Comparison of ENCODE assay signal across 17 cellular contexts in the genomic region with DNA sequence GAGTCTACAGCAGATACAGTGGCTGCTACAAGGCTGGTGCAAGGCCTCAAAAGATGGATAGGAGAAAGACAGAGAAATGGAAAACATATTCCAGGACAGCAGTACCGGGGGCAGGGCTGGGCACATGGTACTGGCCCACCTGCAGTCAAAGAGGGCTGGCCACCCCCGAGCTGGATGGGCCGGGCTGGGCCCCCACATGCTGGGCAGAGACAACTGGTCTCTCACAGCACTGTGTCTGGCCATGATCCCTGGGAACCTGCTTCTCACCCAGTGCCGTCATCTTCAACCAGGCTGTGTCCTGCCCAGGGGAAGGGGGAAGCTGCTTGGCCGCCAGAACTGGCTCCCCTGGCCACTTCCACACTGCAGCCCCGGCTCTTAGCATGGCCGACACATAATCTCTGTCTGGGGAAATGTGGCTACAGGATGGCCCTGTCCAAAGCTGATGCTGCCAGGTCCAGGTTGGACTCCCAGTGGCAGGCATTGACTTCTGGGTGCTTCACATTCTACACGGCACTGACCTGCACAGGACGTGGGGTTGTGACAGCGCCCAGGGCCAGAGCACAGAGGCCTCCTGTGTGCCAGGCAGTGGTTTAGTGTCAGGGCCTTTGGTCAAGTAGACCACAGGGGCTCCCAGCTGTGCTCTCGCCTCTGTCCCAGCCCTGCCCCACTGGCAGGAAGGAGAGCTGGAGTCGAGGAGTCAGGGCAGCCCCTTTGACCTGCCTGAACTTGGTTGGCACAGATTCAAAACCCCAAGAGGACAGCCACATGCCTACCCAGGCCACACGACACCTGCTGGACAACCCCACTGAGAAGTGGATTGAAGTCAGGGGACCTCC.
"Had no signal": no experiment of that assay in that cellular context is flagged by ENCODE, and none has a peak within 500 bp of the region (broad histone marks: within the 10 kb centered on the region; RNA-seq: fewer than 3 reads in every experiment).

No MANE protein-coding gene starts in this region.

- H3K27ac ChIP-seq: heart right ventricle, neural progenitor cell, vagina had no signal

- H3K27me3 ChIP-seq: heart right ventricle, neural progenitor cell, vagina had no signal

- H3K9ac ChIP-seq: neural progenitor cell had no signal

- H3K9me3 ChIP-seq: heart right ventricle, vagina had no signal

- H3K36me3 ChIP-seq: neural progenitor cell, vagina had no signal

- H3K4me3 ChIP-seq: heart right ventricle, neural progenitor cell, vagina had no signal

- ATAC-seq: activated T-cell treated with anti-CD3 and anti-CD28 coated beads, Interleukin-2, amount 50 U/mL, for 4 hours; left colon; stimulated activated effector memory CD8-positive, alpha-beta T cell treated with anti-CD3 and anti-CD28 coated beads, Interleukin-12 subunit alpha, Interleukin-12 subunit beta, amount 100 ng/mL, for 72 hours had no signal

- H3K4me1 ChIP-seq: neural progenitor cell, vagina had no signal

- DNase-seq: activated CD8-positive, alpha-beta memory T cell treated with anti-CD3 and anti-CD28 coated beads, Interleukin-2, amount 50 U/mL, for 48 hours; activated naive CD4-positive, alpha-beta T cell treated with anti-CD3 and anti-CD28 coated beads for 36 hours; activated naive CD8-positive, alpha-beta T cell treated with anti-CD3 and anti-CD28 coated beads, Interleukin-2, amount 10 ng/mL, durations not matched to agents 7 days and 5 days; activated T-cell treated with anti-CD3 and anti-CD28 coated beads, Interleukin-2, amount 50 U/mL, for 4 hours; amniotic stem cell; effector CD4-positive, alpha-beta T cell; heart right ventricle; islet precursor cell; midbrain; retina; stimulated activated CD4-positive, alpha-beta T cell treated with anti-CD3 and anti-CD28 coated beads, Interleukin-2, amount 100 ng/mL, for 24 hours; T-helper 9 cell; trophoblast cell had no signal
